Comparison of ENCODE assay signal across 1 cellular context in the genomic region with DNA sequence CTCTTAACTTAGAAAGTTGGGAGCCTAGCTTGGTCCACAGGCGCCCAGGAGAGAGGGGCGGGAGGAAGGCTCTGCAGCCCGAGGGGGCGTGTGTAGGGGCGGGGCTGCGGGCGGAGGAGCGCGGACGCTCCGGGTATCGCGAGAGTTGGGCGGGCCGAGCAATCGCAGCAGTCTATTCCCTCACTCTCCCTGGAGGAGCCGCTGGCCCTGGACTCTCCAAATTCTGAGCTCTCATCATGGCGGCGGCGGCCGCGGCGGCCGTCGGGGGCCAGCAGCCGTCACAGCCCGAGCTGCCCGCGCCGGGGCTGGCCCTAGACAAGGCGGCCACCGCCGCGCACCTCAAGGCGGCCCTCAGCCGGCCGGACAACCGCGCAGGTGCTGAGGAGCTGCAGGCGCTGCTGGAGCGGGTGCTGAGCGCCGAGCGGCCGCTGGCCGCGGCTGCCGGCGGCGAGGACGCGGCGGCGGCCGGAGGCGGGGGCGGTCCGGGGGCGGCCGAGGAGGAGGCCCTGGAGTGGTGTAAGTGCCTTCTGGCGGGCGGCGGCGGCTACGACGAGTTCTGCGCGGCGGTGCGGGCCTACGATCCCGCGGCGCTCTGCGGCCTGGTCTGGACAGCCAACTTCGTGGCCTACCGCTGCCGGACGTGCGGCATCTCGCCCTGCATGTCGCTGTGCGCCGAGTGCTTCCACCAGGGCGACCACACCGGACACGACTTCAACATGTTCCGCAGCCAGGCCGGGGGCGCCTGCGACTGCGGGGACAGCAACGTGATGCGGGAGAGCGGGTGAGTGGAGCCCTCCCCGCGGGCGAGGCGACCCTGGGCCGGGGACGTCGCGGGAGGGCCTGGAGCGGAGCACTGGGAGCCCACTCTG.
A peak's percentile ranks its signal among the peaks of the same experiment; 100 is the strongest.
TF ChIP-seq lines count a peak whose summit lies in the region.

A gene with protein sequence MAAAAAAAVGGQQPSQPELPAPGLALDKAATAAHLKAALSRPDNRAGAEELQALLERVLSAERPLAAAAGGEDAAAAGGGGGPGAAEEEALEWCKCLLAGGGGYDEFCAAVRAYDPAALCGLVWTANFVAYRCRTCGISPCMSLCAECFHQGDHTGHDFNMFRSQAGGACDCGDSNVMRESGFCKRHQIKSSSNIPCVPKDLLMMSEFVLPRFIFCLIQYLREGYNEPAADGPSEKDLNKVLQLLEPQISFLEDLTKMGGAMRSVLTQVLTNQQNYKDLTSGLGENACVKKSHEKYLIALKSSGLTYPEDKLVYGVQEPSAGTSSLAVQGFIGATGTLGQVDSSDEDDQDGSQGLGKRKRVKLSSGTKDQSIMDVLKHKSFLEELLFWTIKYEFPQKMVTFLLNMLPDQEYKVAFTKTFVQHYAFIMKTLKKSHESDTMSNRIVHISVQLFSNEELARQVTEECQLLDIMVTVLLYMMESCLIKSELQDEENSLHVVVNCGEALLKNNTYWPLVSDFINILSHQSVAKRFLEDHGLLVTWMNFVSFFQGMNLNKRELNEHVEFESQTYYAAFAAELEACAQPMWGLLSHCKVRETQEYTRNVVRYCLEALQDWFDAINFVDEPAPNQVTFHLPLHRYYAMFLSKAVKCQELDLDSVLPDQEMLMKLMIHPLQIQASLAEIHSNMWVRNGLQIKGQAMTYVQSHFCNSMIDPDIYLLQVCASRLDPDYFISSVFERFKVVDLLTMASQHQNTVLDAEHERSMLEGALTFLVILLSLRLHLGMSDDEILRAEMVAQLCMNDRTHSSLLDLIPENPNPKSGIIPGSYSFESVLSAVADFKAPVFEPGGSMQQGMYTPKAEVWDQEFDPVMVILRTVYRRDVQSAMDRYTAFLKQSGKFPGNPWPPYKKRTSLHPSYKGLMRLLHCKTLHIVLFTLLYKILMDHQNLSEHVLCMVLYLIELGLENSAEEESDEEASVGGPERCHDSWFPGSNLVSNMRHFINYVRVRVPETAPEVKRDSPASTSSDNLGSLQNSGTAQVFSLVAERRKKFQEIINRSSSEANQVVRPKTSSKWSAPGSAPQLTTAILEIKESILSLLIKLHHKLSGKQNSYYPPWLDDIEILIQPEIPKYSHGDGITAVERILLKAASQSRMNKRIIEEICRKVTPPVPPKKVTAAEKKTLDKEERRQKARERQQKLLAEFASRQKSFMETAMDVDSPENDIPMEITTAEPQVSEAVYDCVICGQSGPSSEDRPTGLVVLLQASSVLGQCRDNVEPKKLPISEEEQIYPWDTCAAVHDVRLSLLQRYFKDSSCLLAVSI (N-terminal part only) (plus strand): TSS at position 183 of the 869 bp plus-strand sequence. CDS start 54 bp downstream, at position 237.

TF ChIP-seq in GM12878, 131 proteins besides CTCF, POLR2A, EP300 and RAD21 (continued from another document):
- TF ChIP-seq TCF3 (IDR thresholded peaks at IDR 0.05; ENCODE audit: borderline replicate concordance, insufficient read depth, low read depth, low read length) (0 out of 2 replicates have a peak, but pooled peaks have one; percentile 12), GABPA (IDR thresholded peaks at IDR 0.05; ENCODE audit: low read depth) (no peak), CHD2 (IDR thresholded peaks at IDR 0.05; ENCODE audit: borderline replicate concordance, low read depth, low read length) (peak; percentile 99), MEF2B (IDR thresholded peaks at IDR 0.05; ENCODE audit: partially characterized antibody, poor library complexity, severe bottlenecking) (no peak), EGR1 (IDR thresholded peaks at IDR 0.05; ENCODE audit: borderline replicate concordance in 1 of 2, low read depth in 2 of 2, low read length in 2 of 2) (peak in 1 of 2 experiments; percentile 80; a peak in 2 of 3 replicates), TARDBP (IDR thresholded peaks at IDR 0.05; ENCODE audit: borderline replicate concordance) (no peak), ZNF207 (IDR thresholded peaks at IDR 0.05; ENCODE audit: borderline replicate concordance) (no peak), DPF2 (IDR thresholded peaks at IDR 0.05) (peak; percentile 84), SMARCA5 (IDR thresholded peaks at IDR 0.05) (peak; percentile 73; the same call in 1 of the 2 replicates), SREBF1 (IDR thresholded peaks at IDR 0.05; ENCODE audit: low read length) (no peak), ETV6 (conservative IDR thresholded peaks at IDR 0.05 in 1 of 2, IDR thresholded peaks at IDR 0.05 in 1 of 2; ENCODE audit: borderline replicate concordance in 1 of 2, low read depth in 1 of 2) (no peak), ZNF217 (IDR thresholded peaks at IDR 0.05) (0 out of 2 replicates have a peak, but pooled peaks have one; percentile 49)
- TF ChIP-seq, protein P1, sequence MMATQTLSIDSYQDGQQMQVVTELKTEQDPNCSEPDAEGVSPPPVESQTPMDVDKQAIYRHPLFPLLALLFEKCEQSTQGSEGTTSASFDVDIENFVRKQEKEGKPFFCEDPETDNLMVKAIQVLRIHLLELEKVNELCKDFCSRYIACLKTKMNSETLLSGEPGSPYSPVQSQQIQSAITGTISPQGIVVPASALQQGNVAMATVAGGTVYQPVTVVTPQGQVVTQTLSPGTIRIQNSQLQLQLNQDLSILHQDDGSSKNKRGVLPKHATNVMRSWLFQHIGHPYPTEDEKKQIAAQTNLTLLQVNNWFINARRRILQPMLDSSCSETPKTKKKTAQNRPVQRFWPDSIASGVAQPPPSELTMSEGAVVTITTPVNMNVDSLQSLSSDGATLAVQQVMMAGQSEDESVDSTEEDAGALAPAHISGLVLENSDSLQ (IDR thresholded peaks at IDR 0.05) = no peak
